Comparison of ENCODE assay signal across 20 cellular contexts in genomic region chr12:43098078-43098477, GRCh38.
DNase-seq lines count a peak whose midpoint lies in the region; ATAC-seq and TF ChIP-seq lines count a peak whose summit lies in the region.
"Had no signal": no experiment of that assay in that cellular context is flagged by ENCODE, and none has a peak within 500 bp of the region (broad histone marks: within the 10 kb centered on the region; RNA-seq: fewer than 3 reads in every experiment).

No MANE protein-coding gene starts in this region.

- H4K20me1 ChIP-seq in PC-3 (ENCODE audit: low read length): no peaks in the 10 kb centered on the region

- DNase-seq in NCI-H1694 treated with DMSO at 0.1 percent for 48 hours (lab: John Stamatoyannopoulos, UW) (peak; percentile 61), NCI-H1694 (lab: John Stamatoyannopoulos, UW) (no peak), NCI-H748 (lab: John Stamatoyannopoulos, UW; ENCODE audit: unreplicated experiment) (peak; percentile 73), left kidney (ENCODE audit: low read depth, low spot score) (peak; percentile 10), PC-3 (no peak), NCI-H1930 (lab: John Stamatoyannopoulos, UW) (no peak)
- DNase-seq: 8988T; ACHN; BE2C; CD8-positive, alpha-beta memory T cell; DMS153; DND-41; NCI-H1092; NCI-H1436; NCI-H2081 treated with DMSO at 0.1 percent for 48 hours; NCI-H82; Right ventricle myocardium superior; RPMI8226 had no signal

- H3K27me3 ChIP-seq in PC-3 (ENCODE audit: low read length): no peaks in the 10 kb centered on the region
- H3K27me3 ChIP-seq: BE2C had no signal

- H3K4me2 ChIP-seq in PC-3 (ENCODE audit: low read length): no peak overlapping the region

- POLR2A ChIA-PET in PC-3 (lab: Charles Lee; ENCODE audit: unreplicated experiment): no interaction called here

- CTCF ChIA-PET in PC-3 (lab: Charles Lee): no interaction called here

- TF ChIP-seq CTCF in PC-3 (conservative IDR thresholded peaks at IDR 0.05; ENCODE audit: low read depth, low read length): no peak

- H3K4me3 ChIP-seq in PC-3 (ENCODE audit: low read length): no peak overlapping the region

- no peak overlapping the region for H2AFZ ChIP-seq in PC-3 (ENCODE audit: low read length)

- peaks cover 14% of the 10 kb centered on the region; the same call in 1 of the 2 replicates for H3K4me1 ChIP-seq in PC-3 (ENCODE audit: insufficient read depth, low read length)

- intact Hi-C loops in PC-3 (cut with micrococcal nuclease): no loop called here

- H3K27ac ChIP-seq in PC-3 (ENCODE audit: low read length): no peak overlapping the region

- no peaks in the 10 kb centered on the region for H3K9me3 ChIP-seq in PC-3 (ENCODE audit: low read length)
- H3K9me3 ChIP-seq: BE2C had no signal

- no peaks in the 10 kb centered on the region for H3F3A ChIP-seq in PC-3 (ENCODE audit: low read length, unreplicated experiment)

- no peak overlapping the region for H3K9ac ChIP-seq in PC-3 (ENCODE audit: low read length)

- no peaks in the 10 kb centered on the region for H3K36me3 ChIP-seq in PC-3 (ENCODE audit: low read depth, low read length)
- H3K36me3 ChIP-seq: BE2C had no signal

- BruUV-seq in PC-3 (replicated peaks; lab: Mats Ljungman, UMichigan): no TSS peak

- no peaks in the 10 kb centered on the region for H3K9me2 ChIP-seq in PC-3 (replicated peaks; ENCODE audit: low read length)

- no peaks in the 10 kb centered on the region for H3K79me2 ChIP-seq in PC-3 (ENCODE audit: low read length)

- ATAC-seq in GM18502 (IDR thresholded peaks at IDR 0.05; ENCODE audit: poor library complexity, unreplicated experiment): no peak
- no peak for ATAC-seq in HG03196 (IDR thresholded peaks at IDR 0.05; ENCODE audit: unreplicated experiment)
- ATAC-seq in PC-3: no peak

Comparison
In these comparisons a context has a peak if more than half of its experiments do, and no peak if none do; other contexts are left out.
1. DNase-seq: peak in NCI-H1694 treated with DMSO at 0.1 percent for 48 hours (single experiment), NCI-H748 (single experiment) and left kidney (single experiment); none in NCI-H1694 (single experiment), PC-3 (single experiment) and NCI-H1930 (0 of 2).